ENCODE assay signal across 9 cellular contexts in the genomic region with DNA sequence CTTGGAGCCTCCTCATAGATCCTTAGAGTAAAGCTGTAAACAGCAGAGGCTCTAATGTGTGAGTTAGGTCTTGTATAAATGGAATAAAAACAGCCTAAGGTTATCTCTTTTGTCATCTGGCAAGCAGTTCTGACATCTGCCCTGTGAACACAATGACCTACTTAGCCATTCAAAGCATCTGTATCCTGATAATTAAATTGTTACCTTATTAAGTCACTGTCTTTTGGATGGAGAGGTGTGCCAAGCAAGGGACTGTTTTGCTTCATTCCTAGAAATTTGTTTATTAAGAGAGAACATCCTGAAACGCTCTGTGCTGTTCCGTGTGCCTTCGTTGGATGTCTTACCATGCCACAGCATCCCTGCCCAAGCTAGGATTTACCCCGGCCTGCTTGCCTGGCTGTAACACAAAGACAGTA. TPM values are rescaled to one million over a fixed set of nuclear protein-coding genes. Genes with fewer than 3 reads are reported as not detected.
DNase-seq lines count a peak whose midpoint lies in the region; ATAC-seq and TF ChIP-seq lines count a peak whose summit lies in the region.
"Had no signal": no experiment of that assay in that cellular context is flagged by ENCODE, and none has a peak within 500 bp of the region (broad histone marks: within the 10 kb centered on the region; RNA-seq: fewer than 3 reads in every experiment).

No MANE protein-coding gene starts in this region.

- POLR2A ChIA-PET in AG04449 (lab: Yijun Ruan, JAX), result no interaction called here

- H3K36me3 ChIP-seq in ascending aorta (no peaks in the 10 kb centered on the region), testis (ENCODE audit: low read depth, missing control alignments) (no peaks in the 10 kb centered on the region)

- CTCF ChIA-PET in AG04449 (lab: Yijun Ruan, JAX), result interaction anchor here (1.4 to 16.3 kb wide), 11 partner anchors 8 to 417 kb away, joined by 3 to 242 read pairs (median 34); a partner anchor contains a TSS

- DNase-seq in AG04449 (ENCODE audit: low read depth, low spot score), result no peak
- DNase-seq in HFFc6, result no peak
- DNase-seq in ascending aorta (ENCODE audit: low spot score in 2 of 2), result no peak
- no peak for DNase-seq in naive B cell
- no peak for DNase-seq in iPS-NIHi7 (ENCODE audit: extremely low spot score)
- no peak for DNase-seq in SIG-M5 (lab: John Stamatoyannopoulos, UW)
- no peak for DNase-seq in testis
- DNase-seq: activated CD4-positive, alpha-beta T cell treated with anti-CD3 and anti-CD28 coated beads, Interleukin-2, amount 50 U/mL, for 48 hours had no signal

- H3K27me3 Mint-ChIP-seq in HFFc6 (ENCODE audit: insufficient read depth) (0 out of 2 replicates have a peak, but pooled peaks cover 1% of the 10 kb centered on the region), naive B cell (no peaks in the 10 kb centered on the region)

- TF ChIP-seq POLR2A in testis (IDR thresholded peaks at IDR 0.05), result no peak

- peak overlapping the region in 1 of 2 donors; percentile 31 for H3K27ac ChIP-seq in ascending aorta
- no peak overlapping the region for H3K27ac ChIP-seq in testis

- H3K9me3 Mint-ChIP-seq in HFFc6 (no peaks in the 10 kb centered on the region), naive B cell (no peaks in the 10 kb centered on the region)

- H3K4me3 ChIP-seq in AG04449 (ENCODE audit: low read depth, low read length) (peak overlapping the region; percentile 80), ascending aorta (peak overlapping the region; percentile 97 to 98), testis (peak overlapping the region in 1 of 2 donors; percentile 76)

- peaks cover 2 to 5% of the 10 kb centered on the region in 2 donors for H3K4me1 ChIP-seq in ascending aorta
- peaks cover 8% of the 10 kb centered on the region for H3K4me1 ChIP-seq in testis

- no peak for ATAC-seq in naive B cell (ENCODE audit: low read depth in 2 of 2)
- no peak for ATAC-seq in GM18873 (IDR thresholded peaks at IDR 0.05; ENCODE audit: low FRiP score, unreplicated experiment)

- H3K27ac Mint-ChIP-seq in HFFc6 (no peak overlapping the region), naive B cell (peak overlapping the region in 1 of 6 donors; percentile 11)

- H3K9me3 ChIP-seq in ascending aorta (no peaks in the 10 kb centered on the region), testis (no peaks in the 10 kb centered on the region)

- intact Hi-C loops in ascending aorta (cut with DNase I), result no loop called here
- intact Hi-C loops in testis (cut with DNase I; ENCODE audit: low total_unique reads), result no loop called here

- no peak for TF ChIP-seq CTCF in AG04449 (IDR thresholded peaks at IDR 0.05; ENCODE audit: insufficient read depth, low read length, missing control alignments)
- no peak for TF ChIP-seq CTCF in HFFc6 (IDR thresholded peaks at IDR 0.05)
- no peak for TF ChIP-seq CTCF in ascending aorta (IDR thresholded peaks at IDR 0.05)
- no peak for TF ChIP-seq CTCF in testis (IDR thresholded peaks at IDR 0.05)

- H3K4me3 Mint-ChIP-seq in HFFc6 (peak overlapping the region; percentile 92), naive B cell (peak overlapping the region; percentile 76 to 98 (median 94))

- H3K36me3 Mint-ChIP-seq in HFFc6 (ENCODE audit: low read depth), result no peaks in the 10 kb centered on the region
- H3K36me3 Mint-ChIP-seq in naive B cell, result no peaks in the 10 kb centered on the region

- no peaks in the 10 kb centered on the region for H3K27me3 ChIP-seq in ascending aorta
- H3K27me3 ChIP-seq in testis, result no peaks in the 10 kb centered on the region

- peaks cover 60% of the 10 kb centered on the region for H3K4me1 Mint-ChIP-seq in HFFc6 (ENCODE audit: low read depth)
- peaks cover 21 to 28% (median 26%) of the 10 kb centered on the region in 3 donors for H3K4me1 Mint-ChIP-seq in naive B cell

- 38 to 39% methylated on average over 4 of the region's 4 CpGs for WGBS in testis, 2 donors

RNA-seq across cellular contexts. Expression of a gene that starts 1.5 kb away (rescaled TPM):
- total RNA-seq in HFFc6 (2021; fragmentation: NEBNext Ultra II Directional; extraction: Animal tissue kit (Norgen Biotek cat#: 25700)), result 1 to 10 TPM; 2.0 to 2.9 (median 2.2) TPM
- total RNA-seq in ascending aorta (1.3 TPM), testis (1 to 10 TPM; 9.5 to 9.8 TPM)
- polyA plus RNA-seq in naive B cell (ENCODE audit: low read depth in 6 of 6) (under 1 TPM in 5 of 6 donors, not detected in 1; 0.27 to 0.69 (median 0.28) TPM), testis (ENCODE audit: insufficient read depth, low read depth, low replicate concordance) (7.7 TPM)

RNA-seq across cellular contexts. Expression of a gene that starts 13.8 kb away (rescaled TPM):
- total RNA-seq in HFFc6 (2021; fragmentation: NEBNext Ultra II Directional; extraction: Animal tissue kit (Norgen Biotek cat#: 25700)), result 10 to 100 TPM; 13.2 to 16.1 (median 13.5) TPM
- total RNA-seq in ascending aorta (0.32 TPM), testis (10 to 100 TPM; 11.9 to 18.1 TPM)
- polyA plus RNA-seq in naive B cell (ENCODE audit: low read depth in 6 of 6) (1 to 10 TPM; 3.8 to 8.4 (median 5.6) TPM), testis (ENCODE audit: insufficient read depth, low read depth, low replicate concordance) (14.0 TPM)
